8 cellular contexts compared by ENCODE assay signal in genomic region chr2:98444436-98445166, GRCh38. TPM values are rescaled to one million over a fixed set of nuclear protein-coding genes. Genes with fewer than 3 reads are reported as not detected.
A peak's percentile ranks its signal among the peaks of the same experiment; 100 is the strongest.
DNase-seq lines count a peak whose midpoint lies in the region; ATAC-seq and TF ChIP-seq lines count a peak whose summit lies in the region.

Gene INPP4A, plus strand, starts transcription at chr2:98444858. Its CDS starts 75,191 bp downstream, at chr2:98520049.

- CTCF ChIA-PET in activated naive CD4-positive, alpha-beta T cell treated with anti-CD3 and anti-CD28 coated beads for 36 hours (lab: Charles Lee): no interaction called here

- WGBS in thyroid gland, 2 donors: 1 to 3% methylated on average over 7 to 20 of the region's 74 CpGs

- H3K4me1 ChIP-seq in thyroid gland: peaks cover 16 to 19% of the 10 kb centered on the region in 2 donors

- H3K27me3 ChIP-seq in thyroid gland: no peaks in the 10 kb centered on the region

- H3K9me3 Mint-ChIP-seq in activated naive CD4-positive, alpha-beta T cell treated with anti-CD3 and anti-CD28 coated beads for 36 hours: peaks cover 7% of the 10 kb centered on the region

- TF ChIP-seq POLR2A in thyroid gland (IDR thresholded peaks at IDR 0.05): peak in 1 of 2 donors; percentile 80

- DNase-seq in G401 (ENCODE audit: low spot score) (peak; percentile 74), SK-N-DZ (ENCODE audit: low spot score) (peak; percentile 75), germinal center (ENCODE audit: low spot score) (peak; percentile 92), occipital lobe (lab: John Stamatoyannopoulos, UW) (no peak), thyroid gland (peak; percentile 76 to 84)
- peak; percentile 69 for DNase-seq in activated naive CD4-positive, alpha-beta T cell treated with anti-CD3 and anti-CD28 coated beads for 36 hours

- H3K9me3 ChIP-seq in KOPT-K1 (ENCODE audit: insufficient read depth, low read length, poor library complexity, severe bottlenecking) (peaks cover 10% of the 10 kb centered on the region), thyroid gland (no peaks in the 10 kb centered on the region)

- intact Hi-C loops in activated naive CD4-positive, alpha-beta T cell treated with anti-CD3 and anti-CD28 coated beads for 36 hours (cut with micrococcal nuclease): loop anchor here (2.0 to 5.0 kb wide), 3 partner anchors 14 to 328 kb away; no protein-coding TSS in a partner anchor
- intact Hi-C loops in thyroid gland (cut with DNase I): loop anchor here (10.0 kb wide), 1 partner anchor 160 kb away; the partner anchor contains the start of genes COA5 and UNC50

- ATAC-seq in GM21825 (IDR thresholded peaks at IDR 0.05; ENCODE audit: unreplicated experiment): peak; percentile 75

- H3K36me3 ChIP-seq in KOPT-K1 (ENCODE audit: insufficient read depth, low read length) (no peaks in the 10 kb centered on the region), thyroid gland (no peaks in the 10 kb centered on the region)

- H3K4me3 ChIP-seq in thyroid gland (replicated peaks in 1 of 3): peak within 1 kb of the TSS; percentile 16 to 68 (median 57)

- in situ Hi-C loops in G401 (cut with HindIII; ENCODE audit: low sequenced_read_pairs): no loop called here

- peaks cover 3% of the 10 kb centered on the region for H3K36me3 Mint-ChIP-seq in activated naive CD4-positive, alpha-beta T cell treated with anti-CD3 and anti-CD28 coated beads for 36 hours (ENCODE audit: low read depth)

- peaks cover 38% of the 10 kb centered on the region for H3K4me1 Mint-ChIP-seq in activated naive CD4-positive, alpha-beta T cell treated with anti-CD3 and anti-CD28 coated beads for 36 hours (ENCODE audit: low read depth)

- TF ChIP-seq CTCF in thyroid gland (IDR thresholded peaks at IDR 0.05): peak in 3 of 6 experiments; percentile 22 to 43 (median 38)

- peak within 1 kb of the TSS; percentile 88 for H3K27ac Mint-ChIP-seq in activated naive CD4-positive, alpha-beta T cell treated with anti-CD3 and anti-CD28 coated beads for 36 hours

- H3K27ac ChIP-seq in KOPT-K1 (ENCODE audit: low read depth, low read length, poor library complexity, severe bottlenecking): peak within 1 kb of the TSS; percentile 66
- peak within 1 kb of the TSS; percentile 2 to 75 (median 51) for H3K27ac ChIP-seq in thyroid gland

- no peaks in the 10 kb centered on the region for H3K27me3 Mint-ChIP-seq in activated naive CD4-positive, alpha-beta T cell treated with anti-CD3 and anti-CD28 coated beads for 36 hours (ENCODE audit: low read depth)

- peak within 1 kb of the TSS; percentile 87 for H3K4me3 Mint-ChIP-seq in activated naive CD4-positive, alpha-beta T cell treated with anti-CD3 and anti-CD28 coated beads for 36 hours

RNA-seq across cellular contexts. Expression of gene INPP4A, which starts in this region (rescaled TPM):
- total RNA-seq in G401 (2014; rRNA removed; shearing (Covaris generic)): 11.3 and 15.2 TPM in 2 replicates
- polyA plus RNA-seq in SK-N-DZ (2014; cell fraction: cytosol; rRNA removed): 15.9 and 17.4 TPM in 2 replicates
- polyA plus RNA-seq in SK-N-DZ (2014; cell fraction: nucleus; rRNA removed): 18.6 and 39.3 TPM in 2 replicates
- total RNA-seq in activated naive CD4-positive, alpha-beta T cell treated with anti-CD3 and anti-CD28 coated beads for 36 hours: 10 to 100 TPM; 33.1 to 34.8 TPM
- total RNA-seq in occipital lobe: 125 TPM
- 10 to 100 TPM; 18.9 to 24.9 (median 23.8) TPM for total RNA-seq in thyroid gland
